ENCODE assay signal across 10 cellular contexts in genomic region chr11:75330279-75330678, GRCh38. TPM values are rescaled to one million over a fixed set of nuclear protein-coding genes. Genes with fewer than 3 reads are reported as not detected.
DNase-seq lines count a peak whose midpoint lies in the region; ATAC-seq and FAIRE-seq lines count a peak whose summit lies in the region.
"Had no signal": no experiment of that assay in that cellular context is flagged by ENCODE, and none has a peak within 500 bp of the region (broad histone marks: within the 10 kb centered on the region; RNA-seq: fewer than 3 reads in every experiment).

No MANE protein-coding gene starts in this region.

- 75% methylated on average over 1 of the region's 1 CpG; no CpG with 5 or more reads in 1 of the 2 experiments for WGBS in mesodermal cell (ENCODE audit: insufficient coverage in 2 of 2), 2 experiments

- no peak for ATAC-seq in HG02885 (IDR thresholded peaks at IDR 0.05; ENCODE audit: poor library complexity, unreplicated experiment)

- peak; percentile 13 to 44 for DNase-seq in HAP-1 (ENCODE audit: low spot score in 2 of 2)
- DNase-seq in activated T-helper 2 cell treated with anti-CD3 and anti-CD28 coated beads, Interferon-gamma antibody, Interleukin-2, Interleukin-4, amounts not matched to agents 10 μg/mL and 5 μg/mL and 100 μg/mL, durations not matched to agents 14 hours and 24 hours and 36 hours (ENCODE audit: low spot score), result no peak
- DNase-seq in ACHN, result no peak
- DNase-seq in RCC 7860 (ENCODE audit: low spot score), result no peak
- DNase-seq in SK-N-DZ (ENCODE audit: low spot score), result no peak
- DNase-seq: DMS 273 treated with DMSO at 0.1 percent for 48 hours, nucleus accumbens had no signal

- no peak overlapping the region for H3K4me3 ChIP-seq in BLaER1 treated with 17β-estradiol and CSF1 and Interleukin-3, amounts not matched to agents 10 nM and 100 nM
- H3K4me3 ChIP-seq in HAP-1 (no peak overlapping the region), mesodermal cell (ENCODE audit: extremely low read depth, insufficient read depth, low read length, poor library complexity, severe bottlenecking) (no peak overlapping the region)

- H3K9ac ChIP-seq in BLaER1 treated with 17β-estradiol and CSF1 and Interleukin-3, amounts not matched to agents 10 nM and 100 nM, result peak overlapping the region in 8 of 11 experiments; percentile 1 to 52 (median 22); a peak in 8 of 22 replicates

- peak overlapping the region; percentile 60 for H3K27ac Mint-ChIP-seq in activated T-helper 2 cell treated with anti-CD3 and anti-CD28 coated beads, Interferon-gamma antibody, Interleukin-2, Interleukin-4, amounts not matched to agents 10 μg/mL and 5 μg/mL and 100 μg/mL, durations not matched to agents 14 hours and 24 hours and 36 hours

- intact Hi-C loops in activated T-helper 2 cell treated with anti-CD3 and anti-CD28 coated beads, Interferon-gamma antibody, Interleukin-2, Interleukin-4, amounts not matched to agents 10 μg/mL and 5 μg/mL and 100 μg/mL, durations not matched to agents 14 hours and 24 hours and 36 hours (cut with micrococcal nuclease), result no loop called here

- H4K20me1 ChIP-seq in BLaER1 treated with 17β-estradiol and CSF1 and Interleukin-3, amounts not matched to agents 10 nM and 100 nM, result peaks cover 12 to 100% (median 46%) of the 10 kb centered on the region in 11 experiments

- peaks cover 47% of the 10 kb centered on the region for H3K4me1 Mint-ChIP-seq in activated T-helper 2 cell treated with anti-CD3 and anti-CD28 coated beads, Interferon-gamma antibody, Interleukin-2, Interleukin-4, amounts not matched to agents 10 μg/mL and 5 μg/mL and 100 μg/mL, durations not matched to agents 14 hours and 24 hours and 36 hours (ENCODE audit: low read depth)

- H3K4me2 ChIP-seq in BLaER1 treated with 17β-estradiol and CSF1 and Interleukin-3, amounts not matched to agents 10 nM and 100 nM, result peak overlapping the region; percentile 54 to 87 (median 80)

- no peak for FAIRE-seq in RCC 7860 (lab: Jason Lieb, UNC)

- peaks cover 91 to 100% (median 96%) of the 10 kb centered on the region in 10 experiments for H3K4me1 ChIP-seq in BLaER1 treated with 17β-estradiol and CSF1 and Interleukin-3, amounts not matched to agents 10 nM and 100 nM
- H3K4me1 ChIP-seq in HAP-1 (no peaks in the 10 kb centered on the region; the same call in 1 of the 2 replicates), mesodermal cell (ENCODE audit: control insufficient read depth, insufficient read depth, low read length, poor library complexity, severe bottlenecking) (peaks cover 52% of the 10 kb centered on the region)

- H3K27ac ChIP-seq in BLaER1 treated with 17β-estradiol and CSF1 and Interleukin-3, amounts not matched to agents 10 nM and 100 nM, result peak overlapping the region in 9 of 11 experiments; percentile 7 to 73 (median 60); a peak in 12 of 22 replicates
- peak overlapping the region; percentile 82 for H3K27ac ChIP-seq in mesodermal cell (ENCODE audit: low read depth, low read length, severe bottlenecking)

- H3K36me3 ChIP-seq in BLaER1 treated with 17β-estradiol and CSF1 and Interleukin-3, amounts not matched to agents 10 nM and 100 nM, result peaks cover 0 to 59% (median 10%) of the 10 kb centered on the region in 11 experiments; a peak in 15 of 22 replicates
- H3K36me3 ChIP-seq in HAP-1 (replicated peaks) (no peaks in the 10 kb centered on the region), mesodermal cell (ENCODE audit: control insufficient read depth, insufficient read depth, low read length) (no peaks in the 10 kb centered on the region)

- no peaks in the 10 kb centered on the region for H3K27me3 Mint-ChIP-seq in activated T-helper 2 cell treated with anti-CD3 and anti-CD28 coated beads, Interferon-gamma antibody, Interleukin-2, Interleukin-4, amounts not matched to agents 10 μg/mL and 5 μg/mL and 100 μg/mL, durations not matched to agents 14 hours and 24 hours and 36 hours (ENCODE audit: low read depth)

- H3K4me3 Mint-ChIP-seq in activated T-helper 2 cell treated with anti-CD3 and anti-CD28 coated beads, Interferon-gamma antibody, Interleukin-2, Interleukin-4, amounts not matched to agents 10 μg/mL and 5 μg/mL and 100 μg/mL, durations not matched to agents 14 hours and 24 hours and 36 hours (ENCODE audit: low read depth), result no peak overlapping the region

- H3K27me3 ChIP-seq in BLaER1 treated with 17β-estradiol and CSF1 and Interleukin-3, amounts not matched to agents 10 nM and 100 nM, result no peaks in the 10 kb centered on the region
- H3K27me3 ChIP-seq in HAP-1 (ENCODE audit: low read depth), result no peaks in the 10 kb centered on the region

- no peaks in the 10 kb centered on the region for H3K9me3 ChIP-seq in BLaER1 treated with 17β-estradiol and CSF1 and Interleukin-3, amounts not matched to agents 10 nM and 100 nM (replicated peaks in 1 of 11)
- H3K9me3 ChIP-seq in HAP-1 (no peaks in the 10 kb centered on the region), mesodermal cell (ENCODE audit: control insufficient read depth, low read length) (no peaks in the 10 kb centered on the region)

- H3K9me3 Mint-ChIP-seq in activated T-helper 2 cell treated with anti-CD3 and anti-CD28 coated beads, Interferon-gamma antibody, Interleukin-2, Interleukin-4, amounts not matched to agents 10 μg/mL and 5 μg/mL and 100 μg/mL, durations not matched to agents 14 hours and 24 hours and 36 hours, result peaks cover 10% of the 10 kb centered on the region

- H3K36me3 Mint-ChIP-seq in activated T-helper 2 cell treated with anti-CD3 and anti-CD28 coated beads, Interferon-gamma antibody, Interleukin-2, Interleukin-4, amounts not matched to agents 10 μg/mL and 5 μg/mL and 100 μg/mL, durations not matched to agents 14 hours and 24 hours and 36 hours (ENCODE audit: low read depth), result peaks cover 23% of the 10 kb centered on the region

- in situ Hi-C loops in HAP-1 (cut with MboI; ENCODE audit: low sequenced_read_pairs) (no loop called here), ACHN (cut with HindIII; ENCODE audit: low pct_ligation_motif_present, low pct_unique_long_range_greater_than_20kb, low sequenced_read_pairs) (no loop called here)

RNA-seq across cellular contexts. Expression of gene ARRB1, which starts 21.2 kb away (rescaled TPM):
- total RNA-seq in activated T-helper 2 cell treated with anti-CD3 and anti-CD28 coated beads, Interferon-gamma antibody, Interleukin-2, Interleukin-4, amounts not matched to agents 10 μg/mL and 5 μg/mL and 100 μg/mL, durations not matched to agents 14 hours and 24 hours and 36 hours, result 15.1 and 19.3 TPM in 2 replicates
- 27.5 TPM for polyA plus RNA-seq in mesodermal cell (2013, experiment 1 of 2)
- polyA plus RNA-seq in mesodermal cell (2013, experiment 2 of 2), result 25.6 TPM
- polyA plus RNA-seq in SK-N-DZ (2014; cell fraction: cytosol; rRNA removed), result 17.8 and 29.7 TPM in 2 replicates
- 11.8 and 30.2 TPM in 2 replicates for polyA plus RNA-seq in SK-N-DZ (2014; cell fraction: nucleus; rRNA removed)

Comparison
In these comparisons a context has a peak if more than half of its experiments do, and no peak if none do; other contexts are left out.
1. DNase-seq: peak in HAP-1 (2 of 2); none in activated T-helper 2 cell treated with anti-CD3 and anti-CD28 coated beads, Interferon-gamma antibody, Interleukin-2, Interleukin-4, amounts not matched to agents 10 μg/mL and 5 μg/mL and 100 μg/mL, durations not matched to agents 14 hours and 24 hours and 36 hours (single experiment), ACHN (single experiment), RCC 7860 (single experiment) and SK-N-DZ (single experiment).